ENCODE assay signal across 27 cellular contexts in the genomic region with DNA sequence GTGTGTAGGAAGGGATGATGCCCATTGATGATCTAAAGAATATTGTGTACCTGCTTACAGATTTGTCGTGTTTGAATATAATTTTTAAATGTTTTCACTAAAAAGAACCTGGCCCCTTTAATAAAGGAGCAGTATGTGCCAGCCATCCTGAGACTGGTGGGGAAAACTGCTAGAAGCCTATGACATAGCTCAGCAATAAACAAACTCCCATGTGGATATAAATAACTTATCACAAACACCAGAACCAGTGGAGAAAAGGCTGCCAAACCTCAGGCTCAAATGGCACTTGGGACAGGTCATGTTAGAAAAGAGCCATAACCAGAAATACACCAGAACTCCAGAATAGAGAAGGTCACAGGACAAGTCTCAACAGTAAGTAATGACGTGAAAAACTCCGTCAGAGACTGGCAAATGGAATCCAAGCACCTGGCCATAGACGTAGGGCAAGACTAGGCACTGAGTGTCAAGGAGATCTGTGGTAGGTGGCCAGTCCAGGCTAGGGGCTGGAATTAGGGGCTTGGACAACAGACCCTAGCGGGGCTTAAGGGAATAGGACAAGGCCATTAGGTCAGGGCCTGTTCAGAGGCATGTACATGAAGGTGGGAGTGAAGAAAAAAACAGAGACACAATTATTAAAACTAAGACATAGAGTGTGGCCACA. TPM values are rescaled to one million over a fixed set of nuclear protein-coding genes. Genes with fewer than 3 reads are reported as not detected.
DNase-seq lines count a peak whose midpoint lies in the region; ATAC-seq, FAIRE-seq and TF ChIP-seq lines count a peak whose summit lies in the region.
"Had no signal": no experiment of that assay in that cellular context is flagged by ENCODE, and none has a peak within 500 bp of the region (broad histone marks: within the 10 kb centered on the region; RNA-seq: fewer than 3 reads in every experiment).

No MANE protein-coding gene starts in this region.

- H2BK5ac ChIP-seq in neuronal stem cell (ENCODE audit: low read length), result peak overlapping the region; percentile 53

- H2AK5ac ChIP-seq in neuronal stem cell (ENCODE audit: low read depth, low read length), result no peak overlapping the region

- peaks cover 0 to 7% of the 10 kb centered on the region in 2 donors for H3K4me1 ChIP-seq in right atrium auricular region
- H3K4me1 ChIP-seq in neuronal stem cell (ENCODE audit: control insufficient read depth in 2 of 2, insufficient read depth in 1 of 2, low read depth in 1 of 2, low read length in 2 of 2), result no peaks in the 10 kb centered on the region
- no peaks in the 10 kb centered on the region for H3K4me1 ChIP-seq in MM.1S (ENCODE audit: low read length)
- H3K4me1 ChIP-seq: BE2C; BLaER1 treated with 17β-estradiol and CSF1 and Interleukin-3, amounts not matched to agents 10 nM and 100 nM had no signal

- no peak overlapping the region for H4K91ac ChIP-seq in neuronal stem cell (ENCODE audit: low read depth, low read length, poor library complexity)

- H3K9ac ChIP-seq in neuronal stem cell (ENCODE audit: low read depth, low read length, poor library complexity) (no peak overlapping the region), MM.1S (ENCODE audit: low read length) (no peak overlapping the region)
- H3K9ac ChIP-seq: BLaER1 treated with 17β-estradiol and CSF1 and Interleukin-3, amounts not matched to agents 10 nM and 100 nM had no signal

- H3K4ac ChIP-seq in neuronal stem cell (ENCODE audit: low read length), result no peak overlapping the region

- H3K79me1 ChIP-seq in neuronal stem cell (ENCODE audit: low read depth, low read length), result no peaks in the 10 kb centered on the region

- no peak for TF ChIP-seq CTCF in right atrium auricular region (IDR thresholded peaks at IDR 0.05)
- no peak for TF ChIP-seq CTCF in MM.1S (IDR thresholded peaks at IDR 0.05; ENCODE audit: low read length)

- no peaks in the 10 kb centered on the region for H3F3A ChIP-seq in MM.1S (ENCODE audit: insufficient read depth, low read length)

- no peak overlapping the region for H3K14ac ChIP-seq in neuronal stem cell (ENCODE audit: low read length)

- H3K9me3 ChIP-seq in right atrium auricular region (no peaks in the 10 kb centered on the region), neuronal stem cell (replicated peaks in 1 of 2; ENCODE audit: control insufficient read depth in 2 of 2, insufficient read depth in 1 of 2, low read depth in 1 of 2, low read length in 2 of 2) (no peaks in the 10 kb centered on the region), MM.1S (replicated peaks; ENCODE audit: insufficient read depth, low read length) (no peaks in the 10 kb centered on the region)
- H3K9me3 ChIP-seq: BE2C had no signal

- WGBS in neuronal stem cell (ENCODE audit: extremely low coverage in 2 of 2, insufficient read length in 2 of 2, insufficient replicate concordance in 1 of 2), 2 donors, result no CpG with 5 or more reads among the region's 5 CpGs

- H4K8ac ChIP-seq in neuronal stem cell (ENCODE audit: low read depth, low read length), result no peak overlapping the region

- H3K4me3 ChIP-seq in right atrium auricular region (no peak overlapping the region), neuronal stem cell (ENCODE audit: low read length in 2 of 2) (no peak overlapping the region), MM.1S (ENCODE audit: low read length) (no peak overlapping the region)
- H3K4me3 ChIP-seq: BLaER1 treated with 17β-estradiol and CSF1 and Interleukin-3, amounts not matched to agents 10 nM and 100 nM had no signal

- H3K18ac ChIP-seq in neuronal stem cell (ENCODE audit: low read length), result no peak overlapping the region

- no peak for FAIRE-seq in urothelium cell line (lab: Jason Lieb, UNC)
- FAIRE-seq: A204.1, D721Med, GM12891, GM18507, H54 had no signal

- H4K20me1 ChIP-seq in MM.1S (ENCODE audit: insufficient read depth, low read length), result no peaks in the 10 kb centered on the region
- H4K20me1 ChIP-seq: BLaER1 treated with 17β-estradiol and CSF1 and Interleukin-3, amounts not matched to agents 10 nM and 100 nM had no signal

- H3K4me2 ChIP-seq in neuronal stem cell (ENCODE audit: insufficient read depth, low read length, poor library complexity, severe bottlenecking), result no peak overlapping the region
- H3K4me2 ChIP-seq in MM.1S (ENCODE audit: low read depth, low read length), result no peak overlapping the region
- H3K4me2 ChIP-seq: BLaER1 treated with 17β-estradiol and CSF1 and Interleukin-3, amounts not matched to agents 10 nM and 100 nM had no signal

- no peak overlapping the region for H2BK120ac ChIP-seq in neuronal stem cell (ENCODE audit: low read depth, low read length)

- no peak overlapping the region for H2BK12ac ChIP-seq in neuronal stem cell (ENCODE audit: low read length)

- no peaks in the 10 kb centered on the region for H3K79me2 ChIP-seq in MM.1S (ENCODE audit: low read length)

- H3K27me3 ChIP-seq in right atrium auricular region, result no peaks in the 10 kb centered on the region
- H3K27me3 ChIP-seq in neuronal stem cell (ENCODE audit: control insufficient read depth in 3 of 3, insufficient read depth in 3 of 3, low read depth in 1 of 3, low read length in 3 of 3), result no peaks in the 10 kb centered on the region
- H3K27me3 ChIP-seq in MM.1S (replicated peaks; ENCODE audit: insufficient read depth, low read length), result no peaks in the 10 kb centered on the region
- H3K27me3 ChIP-seq: BE2C; BLaER1 treated with 17β-estradiol and CSF1 and Interleukin-3, amounts not matched to agents 10 nM and 100 nM had no signal

- intact Hi-C loops in Right ventricle myocardium inferior (cut with DNase I), result no loop called here
- intact Hi-C loops in cardiac septum (cut with DNase I), result no loop called here
- intact Hi-C loops in left cardiac atrium (cut with DNase I), result no loop called here

- no peak overlapping the region for H2BK15ac ChIP-seq in neuronal stem cell (ENCODE audit: low read length)

- DNase-seq in Right ventricle myocardium inferior (ENCODE audit: missing footprints) (no peak), cardiac septum (ENCODE audit: low spot score) (no peak), left cardiac atrium (no peak), right atrium auricular region (ENCODE audit: low spot score) (no peak), neuronal stem cell (ENCODE audit: low spot score) (no peak), urothelium cell line (ENCODE audit: low spot score) (no peak), cerebellar nuclear complex (lab: John Stamatoyannopoulos, UW) (no peak), MM.1S (no peak)
- DNase-seq: AML-193; BE2C; CD4-positive, alpha-beta T cell; CD8-positive, alpha-beta memory T cell; DMS 273 treated with DMSO at 0.1 percent for 48 hours; DMS79; EL; GDM1; GOT3; HCEC 1CT had no signal

- no peak overlapping the region for H3K23ac ChIP-seq in neuronal stem cell (ENCODE audit: low read depth, low read length, poor library complexity)

- H3K9me2 ChIP-seq in MM.1S (replicated peaks; ENCODE audit: insufficient read depth, low read length), result no peaks in the 10 kb centered on the region

- H3K27ac ChIP-seq in right atrium auricular region, result peak overlapping the region; percentile 45 to 66
- H3K27ac ChIP-seq in neuronal stem cell (replicated peaks; ENCODE audit: low read length), result no peak overlapping the region
- no peak overlapping the region for H3K27ac ChIP-seq in MM.1S (ENCODE audit: low read length)
- H3K27ac ChIP-seq: 22Rv1; BLaER1 treated with 17β-estradiol and CSF1 and Interleukin-3, amounts not matched to agents 10 nM and 100 nM had no signal

- peak; percentile 81 for ATAC-seq in Right ventricle myocardium inferior
- peak; percentile 65 to 68 for ATAC-seq in left cardiac atrium

- H3K36me3 ChIP-seq in right atrium auricular region (no peaks in the 10 kb centered on the region), neuronal stem cell (replicated peaks in 1 of 2; ENCODE audit: control insufficient read depth in 2 of 2, insufficient read depth in 2 of 2, low read length in 2 of 2) (no peaks in the 10 kb centered on the region), MM.1S (replicated peaks; ENCODE audit: insufficient read depth, low read length) (no peaks in the 10 kb centered on the region)
- H3K36me3 ChIP-seq: BE2C; BLaER1 treated with 17β-estradiol and CSF1 and Interleukin-3, amounts not matched to agents 10 nM and 100 nM had no signal

- H2AFZ ChIP-seq in neuronal stem cell (ENCODE audit: low read length) (no peak overlapping the region), MM.1S (ENCODE audit: low read length) (no peak overlapping the region)

RNA-seq across cellular contexts. Expression of gene QRFPR, which starts 11.7 kb away (rescaled TPM):
- 0.89 TPM for total RNA-seq in Right ventricle myocardium inferior
- 1.9 TPM for total RNA-seq in cardiac septum
- under 1 TPM; 0.32 to 0.99 TPM for total RNA-seq in left cardiac atrium
- 1 to 10 TPM; 1.6 to 1.8 TPM for total RNA-seq in right atrium auricular region
- polyA plus RNA-seq in neuronal stem cell (2013, experiment 1 of 2), result 0.17 TPM
- 0.24 TPM for polyA plus RNA-seq in neuronal stem cell (2013, experiment 2 of 2)
- total RNA-seq: CD4-positive, alpha-beta T cell; CD8-positive, alpha-beta memory T cell had no signal
- polyA plus RNA-seq: AG04450; CD14-positive monocyte; CD8-positive, alpha-beta memory T cell had no signal

Comparison
In these comparisons a context has a peak if more than half of its experiments do, and no peak if none do; other contexts are left out.
1. H3K27ac ChIP-seq: peak in right atrium auricular region (2 of 2); none in neuronal stem cell (single experiment) and MM.1S (single experiment).